Comparison of ENCODE assay signal across 11 cellular contexts in genomic region chr7:157520249-157520648, GRCh38.
DNase-seq lines count a peak whose midpoint lies in the region; ATAC-seq and TF ChIP-seq lines count a peak whose summit lies in the region.
"Had no signal": no experiment of that assay in that cellular context is flagged by ENCODE, and none has a peak within 500 bp of the region (broad histone marks: within the 10 kb centered on the region; RNA-seq: fewer than 3 reads in every experiment).

No MANE protein-coding gene starts in this region.

- H4K20me1 ChIP-seq in H9 (ENCODE audit: control insufficient read depth, insufficient read depth, insufficient read length) = no peaks in the 10 kb centered on the region

- no peak overlapping the region for H2BK20ac ChIP-seq in H9 (ENCODE audit: low read depth, low read length, poor library complexity, severe bottlenecking)

- H3K4me3 Mint-ChIP-seq in H9 = no peak overlapping the region
- H3K4me3 Mint-ChIP-seq: activated T-helper 17 cell treated with anti-CD3 and anti-CD28 coated beads, Interleukin-2, amount 50 U/mL, for 72 hours had no signal

- H3K4me1 Mint-ChIP-seq in H9 = peaks cover 0 to 4% of the 10 kb centered on the region in 2 experiments; a peak in 2 of 4 replicates
- H3K4me1 Mint-ChIP-seq: activated T-helper 17 cell treated with anti-CD3 and anti-CD28 coated beads, Interleukin-2, amount 50 U/mL, for 72 hours had no signal

- H3K23me2 ChIP-seq in H9 (ENCODE audit: insufficient read length, low read depth, low read length, poor library complexity, severe bottlenecking) = no peaks in the 10 kb centered on the region

- H3K27me3 Mint-ChIP-seq in H9 (ENCODE audit: low read depth) = peaks cover 63% of the 10 kb centered on the region

- no peaks in the 10 kb centered on the region for H3K79me2 ChIP-seq in H9 (ENCODE audit: insufficient read depth, low read length)

- no peak overlapping the region for H3K23ac ChIP-seq in H9 (ENCODE audit: insufficient read length, low read depth, low read length)

- peaks cover 0 to 3% (median 0%) of the 10 kb centered on the region in 3 experiments; a peak in 2 of 7 replicates for H3K36me3 Mint-ChIP-seq in H9 (ENCODE audit: insufficient read depth in 1 of 3, low read depth in 3 of 3)

- H3K4ac ChIP-seq in H9 (ENCODE audit: low read depth, low read length) = no peak overlapping the region

- H3K27me3 ChIP-seq in H9 (ENCODE audit: insufficient read depth, low read length) = no peaks in the 10 kb centered on the region

- H3K27ac Mint-ChIP-seq in H9 = peak overlapping the region in 1 of 3 experiments; percentile 93; a peak in 1 of 7 replicates
- H3K27ac Mint-ChIP-seq: activated T-helper 17 cell treated with anti-CD3 and anti-CD28 coated beads, Interleukin-2, amount 50 U/mL, for 72 hours had no signal

- DNase-seq in H9 = peak; percentile 17
- DNase-seq in mesenteric fat pad (ENCODE audit: low spot score) = peak; percentile 83
- DNase-seq in HCEC 1CT = no peak
- DNase-seq in stimulated activated CD4-positive, alpha-beta T cell treated with anti-CD3 and anti-CD28 coated beads, Interleukin-1b, Interleukin-23, amount 100 ng/mL, for 48 hours = no peak
- DNase-seq in anterior cingulate cortex (lab: John Stamatoyannopoulos, UW) = no peak
- DNase-seq: NCI-H146, PC-3 had no signal

- H3K4me1 ChIP-seq in H9 (ENCODE audit: insufficient read depth, low read length) = no peaks in the 10 kb centered on the region

- WGBS in H9 (ENCODE audit: extremely low coverage, insufficient read length, low lambda C conversion rate) = no CpG with 5 or more reads among the region's 8 CpGs

- no peak overlapping the region for H3K14ac ChIP-seq in H9 (ENCODE audit: insufficient read depth, low read length)

- no peak overlapping the region for H3K18ac ChIP-seq in H9 (ENCODE audit: insufficient read length, low read depth, low read length)

- no peak overlapping the region for H4K91ac ChIP-seq in H9 (ENCODE audit: insufficient read length, low read depth, low read length)

- H2BK15ac ChIP-seq in H9 (ENCODE audit: low read depth, low read length) = no peak overlapping the region

- no peak overlapping the region for H3K27ac ChIP-seq in H9 (ENCODE audit: insufficient read length, low read depth, low read length)

- no peak overlapping the region for H3K4me2 ChIP-seq in H9 (ENCODE audit: insufficient read depth, insufficient read length, low read length)

- no peaks in the 10 kb centered on the region for H3K9me3 ChIP-seq in H9 (ENCODE audit: control insufficient read depth, low read depth, low read length)

- H4K5ac ChIP-seq in H9 (ENCODE audit: insufficient read length, low read depth, low read length) = no peak overlapping the region

- H2BK120ac ChIP-seq in H9 (ENCODE audit: low read depth, low read length, poor library complexity, severe bottlenecking) = no peak overlapping the region

- no peak overlapping the region for H3T11ph ChIP-seq in H9 (ENCODE audit: low read length)

- ATAC-seq in GM19035 (IDR thresholded peaks at IDR 0.05; ENCODE audit: unreplicated experiment) = peak; percentile 82
- ATAC-seq in HG03378 (IDR thresholded peaks at IDR 0.05; ENCODE audit: unreplicated experiment) = peak; percentile 99
- no peak for ATAC-seq in HG02571 (IDR thresholded peaks at IDR 0.05; ENCODE audit: unreplicated experiment)
- ATAC-seq: activated T-helper 17 cell treated with anti-CD3 and anti-CD28 coated beads, Interleukin-2, amount 50 U/mL, for 72 hours; PC-3 had no signal

- H2BK12ac ChIP-seq in H9 (ENCODE audit: insufficient read length, low read depth, low read length) = no peak overlapping the region

- no peaks in the 10 kb centered on the region for H3K79me1 ChIP-seq in H9 (ENCODE audit: insufficient read depth, low read depth, low read length, poor library complexity, severe bottlenecking)

- no peak overlapping the region for H3K9ac ChIP-seq in H9 (ENCODE audit: extremely low read depth, insufficient read length, low read length)

- H3K56ac ChIP-seq in H9 (ENCODE audit: insufficient read length, low read depth, low read length) = no peak overlapping the region

- no peak overlapping the region for H2AFZ ChIP-seq in H9 (ENCODE audit: low read length)

- no peak for TF ChIP-seq CTCF in H9 (conservative IDR thresholded peaks at IDR 0.05)

- no peak overlapping the region for H4K8ac ChIP-seq in H9 (replicated peaks; ENCODE audit: insufficient read length, low read depth, low read length)

- H3K9me3 Mint-ChIP-seq in H9 = no peaks in the 10 kb centered on the region; a peak in 3 of 5 replicates
- H3K9me3 Mint-ChIP-seq: activated T-helper 17 cell treated with anti-CD3 and anti-CD28 coated beads, Interleukin-2, amount 50 U/mL, for 72 hours had no signal

- H2BK5ac ChIP-seq in H9 (ENCODE audit: insufficient read length, low read length) = no peak overlapping the region

- H2AK5ac ChIP-seq in H9 (ENCODE audit: insufficient read length, low read length) = no peak overlapping the region

Comparison
In these comparisons a context has a peak if more than half of its experiments do, and no peak if none do; other contexts are left out.
1. DNase-seq: peak in H9 (single experiment) and mesenteric fat pad (single experiment); none in HCEC 1CT (single experiment), stimulated activated CD4-positive, alpha-beta T cell treated with anti-CD3 and anti-CD28 coated beads, Interleukin-1b, Interleukin-23, amount 100 ng/mL, for 48 hours (single experiment) and anterior cingulate cortex (0 of 58).